12 cellular contexts compared by ENCODE assay signal in the genomic region with DNA sequence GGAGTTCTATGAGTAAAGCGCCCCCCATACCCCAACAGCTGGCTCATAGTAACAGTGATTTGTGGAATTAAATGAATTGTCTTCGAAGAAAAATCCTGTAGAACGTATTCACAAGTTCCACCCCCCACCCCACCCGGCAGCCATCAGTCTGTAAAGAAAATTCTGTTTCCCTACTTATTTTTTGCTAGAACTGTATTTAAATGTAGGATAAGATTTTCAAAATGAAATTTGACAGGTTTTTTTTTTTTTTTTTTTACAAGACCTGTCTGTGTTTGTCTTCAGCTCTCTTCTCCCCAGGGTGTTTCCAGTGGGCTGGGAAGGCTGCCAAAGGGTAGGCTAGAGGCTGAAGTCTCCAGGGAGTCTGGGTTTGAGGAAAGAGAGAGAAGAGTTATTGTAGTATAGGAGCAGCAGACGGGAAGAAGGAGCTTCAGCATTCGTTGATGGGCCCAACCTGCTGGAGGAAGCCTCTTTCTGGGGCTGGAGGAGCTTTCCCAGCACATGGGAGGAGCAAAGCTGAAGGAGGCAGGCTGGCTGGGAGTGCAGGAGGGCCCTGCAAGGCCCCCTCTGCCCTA.
DNase-seq lines count a peak whose midpoint lies in the region; TF ChIP-seq lines count a peak whose summit lies in the region.
"Had no signal": no experiment of that assay in that cellular context is flagged by ENCODE, and none has a peak within 500 bp of the region (broad histone marks: within the 10 kb centered on the region; RNA-seq: fewer than 3 reads in every experiment).

No MANE protein-coding gene starts in this region.

- no peak overlapping the region for H3K4me3 ChIP-seq in brain microvascular endothelial cell (ENCODE audit: low read depth, low read length)
- H3K4me3 ChIP-seq: thyroid gland had no signal

- no peak overlapping the region for H3K27ac ChIP-seq in brain microvascular endothelial cell
- H3K27ac ChIP-seq: KMS-11, thyroid gland had no signal

- H3K27me3 ChIP-seq in brain microvascular endothelial cell (replicated peaks): no peaks in the 10 kb centered on the region
- H3K27me3 ChIP-seq: thyroid gland had no signal

- TF ChIP-seq CTCF in brain microvascular endothelial cell (IDR thresholded peaks at IDR 0.05; ENCODE audit: low read depth, low read length, missing control alignments): no peak

- peak; percentile 52 for DNase-seq in NCI-H748 (lab: John Stamatoyannopoulos, UW; ENCODE audit: unreplicated experiment)
- no peak for DNase-seq in NCI-H748 treated with DMSO at 0.1 percent for 48 hours (lab: John Stamatoyannopoulos, UW)
- peak; percentile 48 to 54 for DNase-seq in NCI-H187 (lab: John Stamatoyannopoulos, UW)
- peak; percentile 65 for DNase-seq in brain microvascular endothelial cell
- peak; percentile 67 for DNase-seq in smooth muscle cell of the brain vasculature (ENCODE audit: low read depth, low spot score)
- DNase-seq in C1 segment of cervical spinal cord (lab: John Stamatoyannopoulos, UW): no peak
- no peak for DNase-seq in stimulated activated naive CD4-positive, alpha-beta T cell treated with Interleukin-2 at 50 U/mL for 16 hours (lab: John Stamatoyannopoulos, UW)
- no peak for DNase-seq in RPMI8226
- DNase-seq: ACHN; activated CD4-positive, alpha-beta T cell treated with anti-CD3 and anti-CD28 coated beads, Interleukin-2, amount 50 U/mL, for 4 hours; thyroid gland had no signal

- H3K36me3 ChIP-seq in brain microvascular endothelial cell (replicated peaks): no peaks in the 10 kb centered on the region
- H3K36me3 ChIP-seq: thyroid gland had no signal

- in situ Hi-C loops in brain microvascular endothelial cell (cut with HindIII; ENCODE audit: low pct_ligation_motif_present, low sequenced_read_pairs): no loop called here

Comparison
In these comparisons a context has a peak if more than half of its experiments do, and no peak if none do; other contexts are left out.
1. DNase-seq: peak in NCI-H748 (single experiment), NCI-H187 (2 of 2), brain microvascular endothelial cell (single experiment) and smooth muscle cell of the brain vasculature (single experiment); none in NCI-H748 treated with DMSO at 0.1 percent for 48 hours (single experiment), C1 segment of cervical spinal cord (0 of 14), stimulated activated naive CD4-positive, alpha-beta T cell treated with Interleukin-2 at 50 U/mL for 16 hours (single experiment) and RPMI8226 (single experiment).